Comparison of ENCODE assay signal across 1 cellular context in the genomic region with DNA sequence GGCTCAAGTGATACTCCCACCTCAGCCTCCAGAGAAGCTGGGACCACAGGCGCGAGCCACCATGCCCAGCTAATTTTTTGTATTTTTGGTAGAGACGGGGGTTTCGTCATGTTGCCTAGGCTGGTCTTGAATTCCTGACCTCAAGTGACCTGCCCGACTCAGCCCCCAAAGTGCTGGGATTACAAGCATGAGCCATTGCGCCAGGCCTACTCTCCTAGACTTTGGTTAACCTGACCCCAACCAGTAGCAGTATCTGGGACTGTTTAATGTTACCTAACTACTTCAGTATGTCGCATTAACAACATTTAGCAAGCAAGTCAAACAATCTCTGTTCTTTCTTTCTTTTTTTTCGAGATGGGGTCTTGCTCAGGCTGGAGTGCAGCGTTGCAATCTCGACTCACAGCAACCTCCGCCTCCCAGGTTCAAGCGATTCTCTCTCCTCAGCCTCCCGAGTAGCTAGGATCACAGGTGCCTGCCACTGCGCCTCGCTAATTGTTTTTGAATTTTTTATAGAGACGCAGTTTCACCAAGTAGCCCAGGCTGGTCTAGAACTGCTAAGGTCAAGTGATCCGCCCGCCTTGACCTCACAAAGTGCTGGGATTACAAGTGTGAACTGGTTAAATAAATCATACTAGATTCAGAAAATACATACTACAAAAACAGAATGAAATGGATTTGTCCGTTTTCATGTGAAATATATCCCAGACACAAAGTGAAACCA.
A peak's percentile ranks its signal among the peaks of the same experiment; 100 is the strongest.
TF ChIP-seq lines count a peak whose summit lies in the region.

No MANE protein-coding gene starts in this region.

TF ChIP-seq in HepG2, 621 proteins besides CTCF, POLR2A, EP300 and RAD21 (continued from another document and continues in another):
- TF ChIP-seq, protein P1, sequence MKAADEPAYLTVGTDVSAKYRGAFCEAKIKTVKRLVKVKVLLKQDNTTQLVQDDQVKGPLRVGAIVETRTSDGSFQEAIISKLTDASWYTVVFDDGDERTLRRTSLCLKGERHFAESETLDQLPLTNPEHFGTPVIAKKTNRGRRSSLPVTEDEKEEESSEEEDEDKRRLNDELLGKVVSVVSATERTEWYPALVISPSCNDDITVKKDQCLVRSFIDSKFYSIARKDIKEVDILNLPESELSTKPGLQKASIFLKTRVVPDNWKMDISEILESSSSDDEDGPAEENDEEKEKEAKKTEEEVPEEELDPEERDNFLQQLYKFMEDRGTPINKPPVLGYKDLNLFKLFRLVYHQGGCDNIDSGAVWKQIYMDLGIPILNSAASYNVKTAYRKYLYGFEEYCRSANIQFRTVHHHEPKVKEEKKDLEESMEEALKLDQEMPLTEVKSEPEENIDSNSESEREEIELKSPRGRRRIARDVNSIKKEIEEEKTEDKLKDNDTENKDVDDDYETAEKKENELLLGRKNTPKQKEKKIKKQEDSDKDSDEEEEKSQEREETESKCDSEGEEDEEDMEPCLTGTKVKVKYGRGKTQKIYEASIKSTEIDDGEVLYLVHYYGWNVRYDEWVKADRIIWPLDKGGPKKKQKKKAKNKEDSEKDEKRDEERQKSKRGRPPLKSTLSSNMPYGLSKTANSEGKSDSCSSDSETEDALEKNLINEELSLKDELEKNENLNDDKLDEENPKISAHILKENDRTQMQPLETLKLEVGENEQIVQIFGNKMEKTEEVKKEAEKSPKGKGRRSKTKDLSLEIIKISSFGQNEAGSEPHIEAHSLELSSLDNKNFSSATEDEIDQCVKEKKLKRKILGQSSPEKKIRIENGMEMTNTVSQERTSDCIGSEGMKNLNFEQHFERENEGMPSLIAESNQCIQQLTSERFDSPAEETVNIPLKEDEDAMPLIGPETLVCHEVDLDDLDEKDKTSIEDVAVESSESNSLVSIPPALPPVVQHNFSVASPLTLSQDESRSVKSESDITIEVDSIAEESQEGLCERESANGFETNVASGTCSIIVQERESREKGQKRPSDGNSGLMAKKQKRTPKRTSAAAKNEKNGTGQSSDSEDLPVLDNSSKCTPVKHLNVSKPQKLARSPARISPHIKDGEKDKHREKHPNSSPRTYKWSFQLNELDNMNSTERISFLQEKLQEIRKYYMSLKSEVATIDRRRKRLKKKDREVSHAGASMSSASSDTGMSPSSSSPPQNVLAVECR (CRISPR knock-in tag; IDR thresholded peaks at IDR 0.05; ENCODE audit: borderline replicate concordance), result peak; percentile 35; the same call in 1 of the 2 replicates
- TF ChIP-seq ZBTB38 (CRISPR knock-in tag; IDR thresholded peaks at IDR 0.05) (no peak), SP1 (IDR thresholded peaks at IDR 0.05) (no peak), SP1 (CRISPR knock-in tag; IDR thresholded peaks at IDR 0.05) (no peak), ZNF333 (CRISPR knock-in tag; IDR thresholded peaks at IDR 0.05; ENCODE audit: borderline replicate concordance) (no peak), ZSCAN9 (CRISPR knock-in tag; IDR thresholded peaks at IDR 0.05; ENCODE audit: borderline replicate concordance) (no peak), ETV5 (CRISPR knock-in tag; IDR thresholded peaks at IDR 0.05; ENCODE audit: borderline replicate concordance) (no peak), BRD4 (CRISPR knock-in tag; IDR thresholded peaks at IDR 0.05) (no peak), KLF16 (CRISPR knock-in tag; IDR thresholded peaks at IDR 0.05) (no peak), ZNF431 (CRISPR knock-in tag; IDR thresholded peaks at IDR 0.05; ENCODE audit: borderline replicate concordance, low read depth) (no peak), RFXANK (CRISPR knock-in tag; IDR thresholded peaks at IDR 0.05) (no peak), FOXA1 (IDR thresholded peaks at IDR 0.05) (no peak), FOXA1 (CRISPR knock-in tag; IDR thresholded peaks at IDR 0.05) (peak; percentile 22; the same call in 1 of the 2 replicates), ZNF335 (CRISPR knock-in tag; IDR thresholded peaks at IDR 0.05) (no peak), BCL6 (CRISPR knock-in tag; IDR thresholded peaks at IDR 0.05) (peak; percentile 51), XBP1 (CRISPR knock-in tag; IDR thresholded peaks at IDR 0.05) (no peak), FOSL1 (CRISPR knock-in tag; IDR thresholded peaks at IDR 0.05; ENCODE audit: borderline replicate concordance) (no peak), LCORL (IDR thresholded peaks at IDR 0.05) (no peak), LCORL (CRISPR knock-in tag; IDR thresholded peaks at IDR 0.05) (0 out of 2 replicates have a peak, but pooled peaks have one; percentile 48), SKI (IDR thresholded peaks at IDR 0.05; ENCODE audit: partially characterized antibody) (peak; percentile 91), MLLT10 (CRISPR knock-in tag; IDR thresholded peaks at IDR 0.05) (no peak), ZBTB1 (CRISPR knock-in tag; IDR thresholded peaks at IDR 0.05; ENCODE audit: borderline replicate concordance) (no peak), CAMTA2 (CRISPR knock-in tag; IDR thresholded peaks at IDR 0.05; ENCODE audit: borderline replicate concordance) (no peak), ZNF557 (CRISPR knock-in tag; IDR thresholded peaks at IDR 0.05) (no peak), MIXL1 (CRISPR knock-in tag; IDR thresholded peaks at IDR 0.05) (no peak), CREB1 (IDR thresholded peaks at IDR 0.05) (no peak), CREB1 (CRISPR knock-in tag; IDR thresholded peaks at IDR 0.05) (no peak)
- TF ChIP-seq, protein P2, sequence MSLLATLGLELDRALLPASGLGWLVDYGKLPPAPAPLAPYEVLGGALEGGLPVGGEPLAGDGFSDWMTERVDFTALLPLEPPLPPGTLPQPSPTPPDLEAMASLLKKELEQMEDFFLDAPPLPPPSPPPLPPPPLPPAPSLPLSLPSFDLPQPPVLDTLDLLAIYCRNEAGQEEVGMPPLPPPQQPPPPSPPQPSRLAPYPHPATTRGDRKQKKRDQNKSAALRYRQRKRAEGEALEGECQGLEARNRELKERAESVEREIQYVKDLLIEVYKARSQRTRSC (CRISPR knock-in tag; IDR thresholded peaks at IDR 0.05; ENCODE audit: low read depth), result no peak
- TF ChIP-seq, protein P3, sequence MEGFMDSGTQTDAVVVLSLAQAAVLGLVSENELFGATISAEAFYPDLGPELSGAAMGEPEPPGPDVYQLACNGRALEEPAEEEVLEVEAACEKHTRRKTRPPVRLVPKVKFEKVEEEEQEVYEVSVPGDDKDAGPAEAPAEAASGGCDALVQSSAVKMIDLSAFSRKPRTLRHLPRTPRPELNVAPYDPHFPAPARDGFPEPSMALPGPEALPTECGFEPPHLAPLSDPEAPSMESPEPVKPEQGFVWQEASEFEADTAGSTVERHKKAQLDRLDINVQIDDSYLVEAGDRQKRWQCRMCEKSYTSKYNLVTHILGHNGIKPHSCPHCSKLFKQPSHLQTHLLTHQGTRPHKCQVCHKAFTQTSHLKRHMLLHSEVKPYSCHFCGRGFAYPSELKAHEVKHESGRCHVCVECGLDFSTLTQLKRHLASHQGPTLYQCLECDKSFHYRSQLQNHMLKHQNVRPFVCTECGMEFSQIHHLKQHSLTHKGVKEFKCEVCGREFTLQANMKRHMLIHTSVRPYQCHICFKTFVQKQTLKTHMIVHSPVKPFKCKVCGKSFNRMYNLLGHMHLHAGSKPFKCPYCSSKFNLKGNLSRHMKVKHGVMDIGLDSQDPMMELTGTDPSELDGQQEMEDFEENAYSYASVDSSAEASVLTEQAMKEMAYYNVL (CRISPR knock-in tag; IDR thresholded peaks at IDR 0.05; ENCODE audit: borderline replicate concordance), result no peak
- TF ChIP-seq, protein P4, sequence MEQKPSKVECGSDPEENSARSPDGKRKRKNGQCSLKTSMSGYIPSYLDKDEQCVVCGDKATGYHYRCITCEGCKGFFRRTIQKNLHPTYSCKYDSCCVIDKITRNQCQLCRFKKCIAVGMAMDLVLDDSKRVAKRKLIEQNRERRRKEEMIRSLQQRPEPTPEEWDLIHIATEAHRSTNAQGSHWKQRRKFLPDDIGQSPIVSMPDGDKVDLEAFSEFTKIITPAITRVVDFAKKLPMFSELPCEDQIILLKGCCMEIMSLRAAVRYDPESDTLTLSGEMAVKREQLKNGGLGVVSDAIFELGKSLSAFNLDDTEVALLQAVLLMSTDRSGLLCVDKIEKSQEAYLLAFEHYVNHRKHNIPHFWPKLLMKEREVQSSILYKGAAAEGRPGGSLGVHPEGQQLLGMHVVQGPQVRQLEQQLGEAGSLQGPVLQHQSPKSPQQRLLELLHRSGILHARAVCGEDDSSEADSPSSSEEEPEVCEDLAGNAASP (CRISPR knock-in tag; IDR thresholded peaks at IDR 0.05; ENCODE audit: borderline replicate concordance), result peak; percentile 96
- TF ChIP-seq, protein P5, sequence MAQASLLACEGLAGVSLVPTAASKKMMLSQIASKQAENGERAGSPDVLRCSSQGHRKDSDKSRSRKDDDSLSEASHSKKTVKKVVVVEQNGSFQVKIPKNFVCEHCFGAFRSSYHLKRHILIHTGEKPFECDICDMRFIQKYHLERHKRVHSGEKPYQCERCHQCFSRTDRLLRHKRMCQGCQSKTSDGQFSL (CRISPR knock-in tag; IDR thresholded peaks at IDR 0.05), result no peak
- TF ChIP-seq, protein P6, sequence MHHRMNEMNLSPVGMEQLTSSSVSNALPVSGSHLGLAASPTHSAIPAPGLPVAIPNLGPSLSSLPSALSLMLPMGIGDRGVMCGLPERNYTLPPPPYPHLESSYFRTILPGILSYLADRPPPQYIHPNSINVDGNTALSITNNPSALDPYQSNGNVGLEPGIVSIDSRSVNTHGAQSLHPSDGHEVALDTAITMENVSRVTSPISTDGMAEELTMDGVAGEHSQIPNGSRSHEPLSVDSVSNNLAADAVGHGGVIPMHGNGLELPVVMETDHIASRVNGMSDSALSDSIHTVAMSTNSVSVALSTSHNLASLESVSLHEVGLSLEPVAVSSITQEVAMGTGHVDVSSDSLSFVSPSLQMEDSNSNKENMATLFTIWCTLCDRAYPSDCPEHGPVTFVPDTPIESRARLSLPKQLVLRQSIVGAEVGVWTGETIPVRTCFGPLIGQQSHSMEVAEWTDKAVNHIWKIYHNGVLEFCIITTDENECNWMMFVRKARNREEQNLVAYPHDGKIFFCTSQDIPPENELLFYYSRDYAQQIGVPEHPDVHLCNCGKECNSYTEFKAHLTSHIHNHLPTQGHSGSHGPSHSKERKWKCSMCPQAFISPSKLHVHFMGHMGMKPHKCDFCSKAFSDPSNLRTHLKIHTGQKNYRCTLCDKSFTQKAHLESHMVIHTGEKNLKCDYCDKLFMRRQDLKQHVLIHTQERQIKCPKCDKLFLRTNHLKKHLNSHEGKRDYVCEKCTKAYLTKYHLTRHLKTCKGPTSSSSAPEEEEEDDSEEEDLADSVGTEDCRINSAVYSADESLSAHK (CRISPR knock-in tag; IDR thresholded peaks at IDR 0.05; ENCODE audit: borderline replicate concordance), result no peak
- TF ChIP-seq, protein P7, sequence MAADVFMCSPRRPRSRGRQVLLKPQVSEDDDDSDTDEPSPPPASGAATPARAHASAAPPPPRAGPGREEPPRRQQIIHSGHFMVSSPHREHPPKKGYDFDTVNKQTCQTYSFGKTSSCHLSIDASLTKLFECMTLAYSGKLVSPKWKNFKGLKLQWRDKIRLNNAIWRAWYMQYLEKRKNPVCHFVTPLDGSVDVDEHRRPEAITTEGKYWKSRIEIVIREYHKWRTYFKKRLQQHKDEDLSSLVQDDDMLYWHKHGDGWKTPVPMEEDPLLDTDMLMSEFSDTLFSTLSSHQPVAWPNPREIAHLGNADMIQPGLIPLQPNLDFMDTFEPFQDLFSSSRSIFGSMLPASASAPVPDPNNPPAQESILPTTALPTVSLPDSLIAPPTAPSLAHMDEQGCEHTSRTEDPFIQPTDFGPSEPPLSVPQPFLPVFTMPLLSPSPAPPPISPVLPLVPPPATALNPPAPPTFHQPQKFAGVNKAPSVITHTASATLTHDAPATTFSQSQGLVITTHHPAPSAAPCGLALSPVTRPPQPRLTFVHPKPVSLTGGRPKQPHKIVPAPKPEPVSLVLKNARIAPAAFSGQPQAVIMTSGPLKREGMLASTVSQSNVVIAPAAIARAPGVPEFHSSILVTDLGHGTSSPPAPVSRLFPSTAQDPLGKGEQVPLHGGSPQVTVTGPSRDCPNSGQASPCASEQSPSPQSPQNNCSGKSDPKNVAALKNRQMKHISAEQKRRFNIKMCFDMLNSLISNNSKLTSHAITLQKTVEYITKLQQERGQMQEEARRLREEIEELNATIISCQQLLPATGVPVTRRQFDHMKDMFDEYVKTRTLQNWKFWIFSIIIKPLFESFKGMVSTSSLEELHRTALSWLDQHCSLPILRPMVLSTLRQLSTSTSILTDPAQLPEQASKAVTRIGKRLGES (CRISPR knock-in tag; IDR thresholded peaks at IDR 0.05; ENCODE audit: borderline replicate concordance), result no peak
- TF ChIP-seq, protein P8, sequence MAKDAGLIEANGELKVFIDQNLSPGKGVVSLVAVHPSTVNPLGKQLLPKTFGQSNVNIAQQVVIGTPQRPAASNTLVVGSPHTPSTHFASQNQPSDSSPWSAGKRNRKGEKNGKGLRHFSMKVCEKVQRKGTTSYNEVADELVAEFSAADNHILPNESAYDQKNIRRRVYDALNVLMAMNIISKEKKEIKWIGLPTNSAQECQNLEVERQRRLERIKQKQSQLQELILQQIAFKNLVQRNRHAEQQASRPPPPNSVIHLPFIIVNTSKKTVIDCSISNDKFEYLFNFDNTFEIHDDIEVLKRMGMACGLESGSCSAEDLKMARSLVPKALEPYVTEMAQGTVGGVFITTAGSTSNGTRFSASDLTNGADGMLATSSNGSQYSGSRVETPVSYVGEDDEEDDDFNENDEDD (CRISPR knock-in tag; IDR thresholded peaks at IDR 0.05; ENCODE audit: borderline replicate concordance), result no peak
- TF ChIP-seq, protein P9, sequence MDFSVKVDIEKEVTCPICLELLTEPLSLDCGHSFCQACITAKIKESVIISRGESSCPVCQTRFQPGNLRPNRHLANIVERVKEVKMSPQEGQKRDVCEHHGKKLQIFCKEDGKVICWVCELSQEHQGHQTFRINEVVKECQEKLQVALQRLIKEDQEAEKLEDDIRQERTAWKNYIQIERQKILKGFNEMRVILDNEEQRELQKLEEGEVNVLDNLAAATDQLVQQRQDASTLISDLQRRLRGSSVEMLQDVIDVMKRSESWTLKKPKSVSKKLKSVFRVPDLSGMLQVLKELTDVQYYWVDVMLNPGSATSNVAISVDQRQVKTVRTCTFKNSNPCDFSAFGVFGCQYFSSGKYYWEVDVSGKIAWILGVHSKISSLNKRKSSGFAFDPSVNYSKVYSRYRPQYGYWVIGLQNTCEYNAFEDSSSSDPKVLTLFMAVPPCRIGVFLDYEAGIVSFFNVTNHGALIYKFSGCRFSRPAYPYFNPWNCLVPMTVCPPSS (IDR thresholded peaks at IDR 0.05), result no peak
- TF ChIP-seq, protein P10, sequence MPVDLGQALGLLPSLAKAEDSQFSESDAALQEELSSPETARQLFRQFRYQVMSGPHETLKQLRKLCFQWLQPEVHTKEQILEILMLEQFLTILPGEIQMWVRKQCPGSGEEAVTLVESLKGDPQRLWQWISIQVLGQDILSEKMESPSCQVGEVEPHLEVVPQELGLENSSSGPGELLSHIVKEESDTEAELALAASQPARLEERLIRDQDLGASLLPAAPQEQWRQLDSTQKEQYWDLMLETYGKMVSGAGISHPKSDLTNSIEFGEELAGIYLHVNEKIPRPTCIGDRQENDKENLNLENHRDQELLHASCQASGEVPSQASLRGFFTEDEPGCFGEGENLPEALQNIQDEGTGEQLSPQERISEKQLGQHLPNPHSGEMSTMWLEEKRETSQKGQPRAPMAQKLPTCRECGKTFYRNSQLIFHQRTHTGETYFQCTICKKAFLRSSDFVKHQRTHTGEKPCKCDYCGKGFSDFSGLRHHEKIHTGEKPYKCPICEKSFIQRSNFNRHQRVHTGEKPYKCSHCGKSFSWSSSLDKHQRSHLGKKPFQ (CRISPR knock-in tag; IDR thresholded peaks at IDR 0.05; ENCODE audit: insufficient replicate concordance), result no peak
